20 cellular contexts compared by ENCODE assay signal in genomic region chr17:40198576-40198975, GRCh38. TPM values are rescaled to one million over a fixed set of nuclear protein-coding genes. Genes with fewer than 3 reads are reported as not detected.
DNase-seq lines count a peak whose midpoint lies in the region; ATAC-seq and TF ChIP-seq lines count a peak whose summit lies in the region.
"Had no signal": no experiment of that assay in that cellular context is flagged by ENCODE, and none has a peak within 500 bp of the region (broad histone marks: within the 10 kb centered on the region; RNA-seq: fewer than 3 reads in every experiment).

No MANE protein-coding gene starts in this region.

- no peak overlapping the region for H3K4ac ChIP-seq in neuronal stem cell (ENCODE audit: low read length)

- no peak overlapping the region for H3K4me3 ChIP-seq in neuronal stem cell (ENCODE audit: low read length in 2 of 2)
- H3K4me3 ChIP-seq: GM23338 had no signal

- H3K27me3 ChIP-seq in neuronal stem cell (ENCODE audit: control insufficient read depth in 3 of 3, insufficient read depth in 3 of 3, low read depth in 1 of 3, low read length in 3 of 3), result no peaks in the 10 kb centered on the region

- H3K79me1 ChIP-seq in neuronal stem cell (ENCODE audit: low read depth, low read length), result peaks cover 2% of the 10 kb centered on the region

- peaks cover 12% of the 10 kb centered on the region for H3K4me1 Mint-ChIP-seq in activated T-cell treated with anti-CD3 and anti-CD28 coated beads, Interleukin-2, amount 50 U/mL, for 72 hours (ENCODE audit: low read depth)
- peaks cover 7% of the 10 kb centered on the region for H3K4me1 Mint-ChIP-seq in Calu3 (ENCODE audit: low read depth, unreplicated experiment)
- H3K4me1 Mint-ChIP-seq in activated T-helper 2 cell treated with anti-CD3 and anti-CD28 coated beads, Interferon-gamma antibody, Interleukin-2, Interleukin-4, amounts not matched to agents 10 μg/mL and 5 μg/mL and 100 μg/mL, durations not matched to agents 14 hours and 24 hours and 36 hours (ENCODE audit: low read depth), result peaks cover 8% of the 10 kb centered on the region

- H3K27ac ChIP-seq in neuronal stem cell (replicated peaks; ENCODE audit: low read length), result no peak overlapping the region
- H3K27ac ChIP-seq: HL-60 had no signal

- no peak for DNase-seq in activated T-cell treated with anti-CD3 and anti-CD28 coated beads, Interleukin-2, amount 50 U/mL, for 72 hours
- DNase-seq in activated T-cell treated with anti-CD3 and anti-CD28 coated beads, Interleukin-2, amount 50 U/mL, for 1 hour, result no peak
- DNase-seq in Calu3, result no peak
- DNase-seq in activated T-helper 2 cell treated with anti-CD3 and anti-CD28 coated beads, Interferon-gamma antibody, Interleukin-2, Interleukin-4, amounts not matched to agents 10 μg/mL and 5 μg/mL and 100 μg/mL, durations not matched to agents 14 hours and 24 hours and 36 hours (ENCODE audit: low spot score), result no peak
- no peak for DNase-seq in neuronal stem cell (ENCODE audit: low spot score)
- no peak for DNase-seq in epidermal melanocyte (ENCODE audit: insufficient read length, low spot score)
- DNase-seq: Caco-2, DMS153, GDM1, HCEC 1CT, IMR-90, NCI-H1436, NCI-H1930, NCI-H345, NCI-H524 treated with DMSO at 0.1 percent for 48 hours, RPMI8226, SHP77 treated with DMSO at 0.1 percent for 48 hours had no signal

- no peaks in the 10 kb centered on the region for H3K36me3 Mint-ChIP-seq in activated T-cell treated with anti-CD3 and anti-CD28 coated beads, Interleukin-2, amount 50 U/mL, for 72 hours (ENCODE audit: insufficient read depth in 2 of 2)
- peaks cover 19% of the 10 kb centered on the region for H3K36me3 Mint-ChIP-seq in Calu3 (ENCODE audit: insufficient read depth, unreplicated experiment)
- H3K36me3 Mint-ChIP-seq in activated T-helper 2 cell treated with anti-CD3 and anti-CD28 coated beads, Interferon-gamma antibody, Interleukin-2, Interleukin-4, amounts not matched to agents 10 μg/mL and 5 μg/mL and 100 μg/mL, durations not matched to agents 14 hours and 24 hours and 36 hours (ENCODE audit: low read depth), result no peaks in the 10 kb centered on the region

- H3K27me3 Mint-ChIP-seq in activated T-cell treated with anti-CD3 and anti-CD28 coated beads, Interleukin-2, amount 50 U/mL, for 72 hours (ENCODE audit: low read depth), result no peaks in the 10 kb centered on the region
- no peaks in the 10 kb centered on the region for H3K27me3 Mint-ChIP-seq in Calu3 (ENCODE audit: unreplicated experiment)
- peaks cover 7% of the 10 kb centered on the region for H3K27me3 Mint-ChIP-seq in activated T-helper 2 cell treated with anti-CD3 and anti-CD28 coated beads, Interferon-gamma antibody, Interleukin-2, Interleukin-4, amounts not matched to agents 10 μg/mL and 5 μg/mL and 100 μg/mL, durations not matched to agents 14 hours and 24 hours and 36 hours (ENCODE audit: low read depth)

- intact Hi-C loops in Calu3 (cut with micrococcal nuclease; ENCODE audit: unreplicated experiment), result loop anchor here (1.0 to 2.0 kb wide), 2 partner anchors 165 to 174 kb away; no protein-coding TSS in a partner anchor
- intact Hi-C loops in activated T-helper 2 cell treated with anti-CD3 and anti-CD28 coated beads, Interferon-gamma antibody, Interleukin-2, Interleukin-4, amounts not matched to agents 10 μg/mL and 5 μg/mL and 100 μg/mL, durations not matched to agents 14 hours and 24 hours and 36 hours (cut with micrococcal nuclease), result no loop called here

- no peak overlapping the region for H2BK5ac ChIP-seq in neuronal stem cell (ENCODE audit: low read length)

- CTCF ChIA-PET in Calu3 (lab: Charles Lee), result interaction anchor here (0.6 to 14.0 kb wide), 33 partner anchors 9 to 523 kb away, joined by 3 to 181 read pairs (median 7); partner anchors contain the start of genes CASC3, CDC6, GJD3 and MSL1

- H2AK5ac ChIP-seq in neuronal stem cell (ENCODE audit: low read depth, low read length), result no peak overlapping the region

- H3K14ac ChIP-seq in neuronal stem cell (ENCODE audit: low read length), result no peak overlapping the region

- H3K23ac ChIP-seq in neuronal stem cell (ENCODE audit: low read depth, low read length, poor library complexity), result no peak overlapping the region

- ATAC-seq in activated T-cell treated with anti-CD3 and anti-CD28 coated beads, Interleukin-2, amount 50 U/mL, for 72 hours (replicated peaks in 1 of 2), result no peak
- no peak for ATAC-seq in GM21390 (IDR thresholded peaks at IDR 0.05; ENCODE audit: unreplicated experiment)
- ATAC-seq: GM23338 had no signal

- H3K9ac ChIP-seq in neuronal stem cell (ENCODE audit: low read depth, low read length, poor library complexity), result no peak overlapping the region

- no peaks in the 10 kb centered on the region for H3K9me3 ChIP-seq in neuronal stem cell (replicated peaks in 1 of 2; ENCODE audit: control insufficient read depth in 2 of 2, insufficient read depth in 1 of 2, low read depth in 1 of 2, low read length in 2 of 2)

- WGBS in neuronal stem cell (ENCODE audit: extremely low coverage in 2 of 2, insufficient read length in 2 of 2, insufficient replicate concordance in 1 of 2), 2 donors, result no CpG with 5 or more reads among the region's 5 CpGs

- H3K18ac ChIP-seq in neuronal stem cell (ENCODE audit: low read length), result no peak overlapping the region

- no peak overlapping the region for H3K4me2 ChIP-seq in neuronal stem cell (ENCODE audit: insufficient read depth, low read length, poor library complexity, severe bottlenecking)
- H3K4me2 ChIP-seq: GM23338 had no signal

- no peak overlapping the region for H2BK15ac ChIP-seq in neuronal stem cell (ENCODE audit: low read length)

- H4K91ac ChIP-seq in neuronal stem cell (ENCODE audit: low read depth, low read length, poor library complexity), result no peak overlapping the region

- no peak overlapping the region for H4K8ac ChIP-seq in neuronal stem cell (ENCODE audit: low read depth, low read length)

- H3K36me3 ChIP-seq in neuronal stem cell (replicated peaks in 1 of 2; ENCODE audit: control insufficient read depth in 2 of 2, insufficient read depth in 2 of 2, low read length in 2 of 2), result peaks cover 2 to 4% of the 10 kb centered on the region in 2 donors

- peak overlapping the region; percentile 55 to 59 for H3K4me3 Mint-ChIP-seq in activated T-cell treated with anti-CD3 and anti-CD28 coated beads, Interleukin-2, amount 50 U/mL, for 72 hours
- peak overlapping the region; percentile 53 for H3K4me3 Mint-ChIP-seq in Calu3 (ENCODE audit: low read depth, unreplicated experiment)
- H3K4me3 Mint-ChIP-seq in activated T-helper 2 cell treated with anti-CD3 and anti-CD28 coated beads, Interferon-gamma antibody, Interleukin-2, Interleukin-4, amounts not matched to agents 10 μg/mL and 5 μg/mL and 100 μg/mL, durations not matched to agents 14 hours and 24 hours and 36 hours (ENCODE audit: low read depth), result peak overlapping the region; percentile 51
- H3K4me3 Mint-ChIP-seq: GM23338 had no signal

- peaks cover 5 to 7% of the 10 kb centered on the region in 2 donors for H3K4me1 ChIP-seq in neuronal stem cell (ENCODE audit: control insufficient read depth in 2 of 2, insufficient read depth in 1 of 2, low read depth in 1 of 2, low read length in 2 of 2)

- no peak for TF ChIP-seq CTCF in Calu3 (IDR thresholded peaks at IDR 0.05; ENCODE audit: unreplicated experiment)

- BruUV-seq in Calu3 (replicated peaks; lab: Mats Ljungman, UMichigan), result no TSS peak

- H3K9me3 Mint-ChIP-seq in activated T-cell treated with anti-CD3 and anti-CD28 coated beads, Interleukin-2, amount 50 U/mL, for 72 hours, result no peaks in the 10 kb centered on the region
- H3K9me3 Mint-ChIP-seq in Calu3 (ENCODE audit: low read depth, unreplicated experiment), result no peaks in the 10 kb centered on the region
- H3K9me3 Mint-ChIP-seq in activated T-helper 2 cell treated with anti-CD3 and anti-CD28 coated beads, Interferon-gamma antibody, Interleukin-2, Interleukin-4, amounts not matched to agents 10 μg/mL and 5 μg/mL and 100 μg/mL, durations not matched to agents 14 hours and 24 hours and 36 hours, result no peaks in the 10 kb centered on the region
- H3K9me3 Mint-ChIP-seq: GM23338 had no signal

- H2BK120ac ChIP-seq in neuronal stem cell (ENCODE audit: low read depth, low read length), result no peak overlapping the region

- H2BK12ac ChIP-seq in neuronal stem cell (ENCODE audit: low read length), result no peak overlapping the region

- peak overlapping the region; percentile 12 for H2AFZ ChIP-seq in neuronal stem cell (ENCODE audit: low read length)
- H2AFZ ChIP-seq: GM23338 had no signal

- no peak overlapping the region for H3K27ac Mint-ChIP-seq in activated T-cell treated with anti-CD3 and anti-CD28 coated beads, Interleukin-2, amount 50 U/mL, for 72 hours
- H3K27ac Mint-ChIP-seq in Calu3 (ENCODE audit: unreplicated experiment), result no peak overlapping the region
- no peak overlapping the region for H3K27ac Mint-ChIP-seq in activated T-helper 2 cell treated with anti-CD3 and anti-CD28 coated beads, Interferon-gamma antibody, Interleukin-2, Interleukin-4, amounts not matched to agents 10 μg/mL and 5 μg/mL and 100 μg/mL, durations not matched to agents 14 hours and 24 hours and 36 hours
- H3K27ac Mint-ChIP-seq: GM23338 had no signal

RNA-seq across cellular contexts. Expression of gene WIPF2, which starts 20.5 kb away (rescaled TPM):
- 10 to 100 TPM; 31.5 to 35.5 TPM for total RNA-seq in activated T-cell treated with anti-CD3 and anti-CD28 coated beads, Interleukin-2, amount 50 U/mL, for 72 hours
- 327 and 376 TPM in 2 replicates for total RNA-seq in Calu3 (2022)
- 26.9 and 27.2 TPM in 2 replicates for total RNA-seq in activated T-helper 2 cell treated with anti-CD3 and anti-CD28 coated beads, Interferon-gamma antibody, Interleukin-2, Interleukin-4, amounts not matched to agents 10 μg/mL and 5 μg/mL and 100 μg/mL, durations not matched to agents 14 hours and 24 hours and 36 hours
- polyA plus RNA-seq in neuronal stem cell (2013, experiment 1 of 2), result 18.0 TPM
- 18.9 TPM for polyA plus RNA-seq in neuronal stem cell (2013, experiment 2 of 2)

RNA-seq across cellular contexts. Expression of gene RAPGEFL1, which starts 21.3 kb away (rescaled TPM):
- 1 to 10 TPM; 3.0 to 6.6 TPM for total RNA-seq in activated T-cell treated with anti-CD3 and anti-CD28 coated beads, Interleukin-2, amount 50 U/mL, for 72 hours
- total RNA-seq in Calu3 (2022), result 57.9 and 86.3 TPM in 2 replicates
- total RNA-seq in activated T-helper 2 cell treated with anti-CD3 and anti-CD28 coated beads, Interferon-gamma antibody, Interleukin-2, Interleukin-4, amounts not matched to agents 10 μg/mL and 5 μg/mL and 100 μg/mL, durations not matched to agents 14 hours and 24 hours and 36 hours, result 11.6 and 12.3 TPM in 2 replicates
- polyA plus RNA-seq in neuronal stem cell (2013, experiment 1 of 2), result 9.5 TPM
- 9.7 TPM for polyA plus RNA-seq in neuronal stem cell (2013, experiment 2 of 2)

RNA-seq across cellular contexts. Expression of gene CASC3, which starts 58.2 kb away (rescaled TPM):
- total RNA-seq in activated T-cell treated with anti-CD3 and anti-CD28 coated beads, Interleukin-2, amount 50 U/mL, for 72 hours, result 100 to 1,000 TPM; 106 to 144 TPM
- total RNA-seq in Calu3 (2022), result 541 and 621 TPM in 2 replicates
- 118 and 120 TPM in 2 replicates for total RNA-seq in activated T-helper 2 cell treated with anti-CD3 and anti-CD28 coated beads, Interferon-gamma antibody, Interleukin-2, Interleukin-4, amounts not matched to agents 10 μg/mL and 5 μg/mL and 100 μg/mL, durations not matched to agents 14 hours and 24 hours and 36 hours
- polyA plus RNA-seq in neuronal stem cell (2013, experiment 1 of 2), result 70.7 TPM
- polyA plus RNA-seq in neuronal stem cell (2013, experiment 2 of 2), result 70.5 TPM
